ENCODE assay signal across 31 cellular contexts in the genomic region with DNA sequence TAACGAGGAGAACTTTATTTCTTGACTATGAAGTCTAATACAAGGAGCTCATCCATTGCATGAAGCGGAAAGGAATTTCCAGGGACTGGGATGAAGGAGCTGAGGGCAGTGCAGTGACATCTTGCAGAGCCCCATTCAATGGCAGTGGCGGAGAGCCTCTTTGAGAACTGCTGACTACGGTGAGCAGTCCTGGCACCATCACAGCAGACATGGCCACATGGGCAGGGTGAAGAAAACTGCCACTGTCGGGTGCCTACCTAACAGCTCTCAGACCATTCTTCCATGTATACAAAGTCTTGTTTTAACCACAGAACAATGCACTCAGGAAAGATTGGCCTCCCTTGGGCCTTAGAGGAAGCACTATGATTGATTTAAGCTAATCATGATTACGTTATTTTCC.
"Had no signal": no experiment of that assay in that cellular context is flagged by ENCODE, and none has a peak within 500 bp of the region (broad histone marks: within the 10 kb centered on the region; RNA-seq: fewer than 3 reads in every experiment).

No MANE protein-coding gene starts in this region.

- H3K9me3 ChIP-seq: gastrocnemius medialis had no signal

- H3K4me1 Mint-ChIP-seq: activated CD4-positive, alpha-beta memory T cell treated with anti-CD3 and anti-CD28 coated beads, Interleukin-2, amount 10 ng/mL, durations not matched to agents 7 days and 5 days; activated CD4-positive, alpha-beta T cell treated with anti-CD3 and anti-CD28 coated beads, Interleukin-2, amount 10 ng/mL, durations not matched to agents 7 days and 5 days; activated naive CD4-positive, alpha-beta T cell treated with anti-CD3 and anti-CD28 coated beads, Interleukin-2, amount 10 ng/mL, durations not matched to agents 7 days and 5 days; activated naive CD8-positive, alpha-beta T cell treated with anti-CD3 and anti-CD28 coated beads, Interleukin-2, amount 10 ng/mL, durations not matched to agents 7 days and 5 days; central memory CD8-positive, alpha-beta T cell; T-helper 17 cell had no signal

- H3K27ac ChIP-seq: brain microvascular endothelial cell, coronary artery, dorsolateral prefrontal cortex, foreskin keratinocyte, gastrocnemius medialis, heart right ventricle had no signal

- H3K27ac Mint-ChIP-seq: activated CD4-positive, alpha-beta memory T cell treated with anti-CD3 and anti-CD28 coated beads, Interleukin-2, amount 10 ng/mL, durations not matched to agents 7 days and 5 days; activated CD4-positive, alpha-beta T cell treated with anti-CD3 and anti-CD28 coated beads, Interleukin-2, amount 10 ng/mL, durations not matched to agents 7 days and 5 days; activated naive CD4-positive, alpha-beta T cell treated with anti-CD3 and anti-CD28 coated beads, Interleukin-2, amount 10 ng/mL, durations not matched to agents 7 days and 5 days; activated naive CD4-positive, alpha-beta T cell treated with anti-CD3 and anti-CD28 coated beads, Interleukin-2, amount 50 U/mL, for 72 hours; activated naive CD8-positive, alpha-beta T cell treated with anti-CD3 and anti-CD28 coated beads, Interleukin-2, amount 10 ng/mL, durations not matched to agents 7 days and 5 days; activated T-cell treated with anti-CD3 and anti-CD28 coated beads, Interleukin-2, amount 50 U/mL, for 24 hours; activated T-cell treated with anti-CD3 and anti-CD28 coated beads, Interleukin-2, amount 50 U/mL, for 72 hours; dendritic cell treated with granulocyte-macrophage colony-stimulating factor and Interleukin-4, amounts not matched to agents 40 ng/mL and 50 ng/mL, for 4 days; endodermal cell; T-helper 17 cell had no signal

- H3K4me3 Mint-ChIP-seq: activated CD4-positive, alpha-beta memory T cell treated with anti-CD3 and anti-CD28 coated beads, Interleukin-2, amount 10 ng/mL, durations not matched to agents 7 days and 5 days; activated CD4-positive, alpha-beta T cell treated with anti-CD3 and anti-CD28 coated beads, Interleukin-2, amount 10 ng/mL, durations not matched to agents 7 days and 5 days; activated naive CD4-positive, alpha-beta T cell treated with anti-CD3 and anti-CD28 coated beads, Interleukin-2, amount 10 ng/mL, durations not matched to agents 7 days and 5 days; activated naive CD8-positive, alpha-beta T cell treated with anti-CD3 and anti-CD28 coated beads, Interleukin-2, amount 10 ng/mL, durations not matched to agents 7 days and 5 days; activated T-cell treated with anti-CD3 and anti-CD28 coated beads, Interleukin-2, amount 50 U/mL, for 24 hours; activated T-cell treated with anti-CD3 and anti-CD28 coated beads, Interleukin-2, amount 50 U/mL, for 72 hours; central memory CD8-positive, alpha-beta T cell; dendritic cell treated with granulocyte-macrophage colony-stimulating factor and Interleukin-4, amounts not matched to agents 40 ng/mL and 50 ng/mL, for 4 days; endodermal cell; T-helper 17 cell had no signal

- H3K36me3 Mint-ChIP-seq: activated naive CD4-positive, alpha-beta T cell treated with anti-CD3 and anti-CD28 coated beads, Interleukin-2, amount 10 ng/mL, durations not matched to agents 7 days and 5 days; activated naive CD4-positive, alpha-beta T cell treated with anti-CD3 and anti-CD28 coated beads, Interleukin-2, amount 50 U/mL, for 72 hours; activated naive CD8-positive, alpha-beta T cell treated with anti-CD3 and anti-CD28 coated beads, Interleukin-2, amount 10 ng/mL, durations not matched to agents 7 days and 5 days had no signal

- H3K36me3 ChIP-seq: brain microvascular endothelial cell, gastrocnemius medialis, heart right ventricle had no signal

- DNase-seq: activated CD4-positive, alpha-beta memory T cell treated with anti-CD3 and anti-CD28 coated beads, Interleukin-2, amount 10 ng/mL, durations not matched to agents 7 days and 5 days; activated CD4-positive, alpha-beta T cell treated with anti-CD3 and anti-CD28 coated beads for 1 hour; activated CD4-positive, alpha-beta T cell treated with anti-CD3 and anti-CD28 coated beads for 4 hours; activated CD4-positive, alpha-beta T cell treated with anti-CD3 and anti-CD28 coated beads, Interleukin-2, amount 10 ng/mL, durations not matched to agents 7 days and 5 days; activated CD4-positive, alpha-beta T cell treated with anti-CD3 and anti-CD28 coated beads, Interleukin-2, amount 50 U/mL, for 4 hours; activated CD4-positive, CD25-positive, alpha-beta regulatory T cell; activated CD8-positive, alpha-beta memory T cell treated with anti-CD3 and anti-CD28 coated beads, Interleukin-2, amount 50 U/mL, for 48 hours; activated gamma-delta T cell; activated naive CD4-positive, alpha-beta T cell; activated naive CD4-positive, alpha-beta T cell treated with anti-CD3 and anti-CD28 coated beads, Interleukin-2, amount 10 ng/mL, durations not matched to agents 7 days and 5 days; activated naive CD8-positive, alpha-beta T cell treated with anti-CD3 and anti-CD28 coated beads, Interleukin-2, amount 10 ng/mL, durations not matched to agents 7 days and 5 days; activated T-cell treated with anti-CD3 and anti-CD28 coated beads for 4 hours; activated T-cell treated with anti-CD3 and anti-CD28 coated beads, Interleukin-2, amount 50 U/mL, for 24 hours; activated T-cell treated with anti-CD3 and anti-CD28 coated beads, Interleukin-2, amount 50 U/mL, for 72 hours; anterior cingulate cortex; brain microvascular endothelial cell; dorsolateral prefrontal cortex; effector memory CD4-positive, alpha-beta T cell; endodermal cell; foreskin keratinocyte; gastrocnemius medialis; heart right ventricle; T-helper 1 cell; T-helper 17 cell had no signal

- H3K4me1 ChIP-seq: foreskin keratinocyte, gastrocnemius medialis, heart right ventricle had no signal

- H3K27me3 ChIP-seq: brain microvascular endothelial cell, dorsolateral prefrontal cortex, foreskin keratinocyte, gastrocnemius medialis, heart right ventricle had no signal

- FAIRE-seq: astrocyte, bronchial epithelial cell had no signal

- H3K27me3 Mint-ChIP-seq: activated CD4-positive, alpha-beta memory T cell treated with anti-CD3 and anti-CD28 coated beads, Interleukin-2, amount 10 ng/mL, durations not matched to agents 7 days and 5 days; activated CD4-positive, alpha-beta T cell treated with anti-CD3 and anti-CD28 coated beads, Interleukin-2, amount 10 ng/mL, durations not matched to agents 7 days and 5 days; activated naive CD4-positive, alpha-beta T cell treated with anti-CD3 and anti-CD28 coated beads, Interleukin-2, amount 10 ng/mL, durations not matched to agents 7 days and 5 days; activated T-cell treated with anti-CD3 and anti-CD28 coated beads, Interleukin-2, amount 50 U/mL, for 24 hours; central memory CD8-positive, alpha-beta T cell; dendritic cell treated with granulocyte-macrophage colony-stimulating factor and Interleukin-4, amounts not matched to agents 40 ng/mL and 50 ng/mL, for 4 days; T-helper 17 cell had no signal

- ATAC-seq: activated naive CD4-positive, alpha-beta T cell treated with anti-CD3 and anti-CD28 coated beads, Interleukin-2, amount 50 U/mL, for 72 hours; activated T-cell treated with anti-CD3 and anti-CD28 coated beads, Interleukin-2, amount 50 U/mL, for 72 hours; esophagus mucosa; foreskin keratinocyte; gastrocnemius medialis; heart right ventricle; T-helper 17 cell had no signal

- H3K4me3 ChIP-seq: coronary artery, dorsolateral prefrontal cortex, gastrocnemius medialis, heart right ventricle had no signal

- H3K9me3 Mint-ChIP-seq: central memory CD8-positive, alpha-beta T cell had no signal
